In genomic region chr1:202539166-202539574, GRCh38 we compare ENCODE assay signal across 7 cellular contexts.
DNase-seq lines count a peak whose midpoint lies in the region; ATAC-seq, FAIRE-seq and TF ChIP-seq lines count a peak whose summit lies in the region.
"Not testable (repeated sequence)": the region's sequence is repeated elsewhere in the genome, so short reads cannot be mapped to it uniquely, and the experiment has no call there.

No MANE protein-coding gene starts in this region.

- WGBS in GM23248 (ENCODE audit: low coverage in 1 of 2, low lambda C conversion rate in 2 of 2, missing lambda C conversion rate in 2 of 2), 2 experiments: 3 to 4% methylated on average over 5 of the region's 5 CpGs
- WGBS in K562 (ENCODE audit: insufficient coverage, low coverage, missing lambda C conversion rate): 45% methylated on average over 5 of the region's 5 CpGs
- 0 to 3% methylated on average over 4 to 5 of the region's 5 CpGs for WGBS in esophagus squamous epithelium, 2 donors

- peaks cover 29% of the 10 kb centered on the region for H3K4me1 ChIP-seq in GM23248 (ENCODE audit: insufficient read depth)
- H3K4me1 ChIP-seq in OCI-LY3 (ENCODE audit: low read length): peaks cover 29% of the 10 kb centered on the region
- H3K4me1 ChIP-seq in K562 (replicated peaks in 1 of 2; ENCODE audit: control insufficient read depth in 2 of 2, insufficient read depth in 2 of 2, low read length in 2 of 2); muscle layer of duodenum (ENCODE audit: control insufficient read depth in 1 of 2, insufficient read depth in 2 of 2, low read length in 2 of 2): not testable (repeated sequence)
- peaks cover 5 to 24% (median 10%) of the 10 kb centered on the region in 3 donors for H3K4me1 ChIP-seq in esophagus squamous epithelium

- not testable (repeated sequence) for H3K36me3 ChIP-seq in GM23248 (ENCODE audit: low read depth); OCI-LY3 (replicated peaks; ENCODE audit: low read depth, low read length); K562 (ENCODE audit: control insufficient read depth, insufficient read depth, low read length); esophagus squamous epithelium; muscle layer of duodenum (ENCODE audit: control insufficient read depth in 1 of 2, insufficient read depth in 2 of 2, low read length in 2 of 2)

- H3K9me3 ChIP-seq in GM23248 (ENCODE audit: low read depth); OCI-LY3 (ENCODE audit: insufficient read depth, low read length); K562 (replicated peaks; ENCODE audit: control insufficient read depth, insufficient read depth, low read depth, low read length); esophagus squamous epithelium; muscle layer of duodenum (ENCODE audit: control insufficient read depth in 1 of 2, low read length in 2 of 2): not testable (repeated sequence)

- POLR2A ChIA-PET in K562 (lab: Yijun Ruan, JAX): not testable (repeated sequence)

- DNase-seq in GM23248 (peak; percentile 82), iPS-NIHi11 (ENCODE audit: low spot score) (peak; percentile 8)
- not testable (repeated sequence) for DNase-seq in K562 (ENCODE audit: extremely low read depth in 1 of 4, low spot score in 3 of 4); esophagus squamous epithelium (lab: John Stamatoyannopoulos, UW)

- H3K4me3 ChIP-seq in GM23248 (peak overlapping the region; percentile 69), OCI-LY3 (ENCODE audit: low read length) (peak overlapping the region; percentile 44), esophagus squamous epithelium (peak overlapping the region; percentile 19 to 63 (median 45)), muscle layer of duodenum (ENCODE audit: low read depth in 1 of 2, low read length in 2 of 2) (peak overlapping the region; percentile 64 to 70), skin epidermis (peak overlapping the region in 5 of 7 experiments; percentile 15 to 44 (median 26))
- H3K4me3 ChIP-seq in K562: not testable (repeated sequence)

- in situ Hi-C loops in GM23248 (cut with MboI); K562 (cut with MboI): not testable (repeated sequence)

- TF ChIP-seq EP300 in K562 (IDR thresholded peaks at IDR 0.05; ENCODE audit: low read length): not testable (repeated sequence)

- not testable (repeated sequence) for TF ChIP-seq POLR2A in K562 (conservative IDR thresholded peaks at IDR 0.05)
- TF ChIP-seq POLR2A in esophagus squamous epithelium (IDR thresholded peaks at IDR 0.05): peak in 2 of 4 donors; percentile 55 to 59

- H3K4me2 ChIP-seq in GM23248 (ENCODE audit: unreplicated experiment): peak overlapping the region; percentile 96
- H3K4me2 ChIP-seq in OCI-LY3 (ENCODE audit: low read length): peak overlapping the region; percentile 81
- not testable (repeated sequence) for H3K4me2 ChIP-seq in K562 (ENCODE audit: insufficient read depth, low read length)

- TF ChIP-seq CTCF in OCI-LY3 (IDR thresholded peaks at IDR 0.05; ENCODE audit: low read depth, low read length); K562 (IDR thresholded peaks at IDR 0.05 in 2 of 3, conservative IDR thresholded peaks at IDR 0.05 in 1 of 3; ENCODE audit: insufficient read depth in 2 of 3, low read depth in 1 of 3, low read length in 3 of 3); esophagus squamous epithelium (IDR thresholded peaks at IDR 0.05): not testable (repeated sequence)

- H3K9ac ChIP-seq in GM23248 (peak overlapping the region; percentile 69), OCI-LY3 (ENCODE audit: low read length) (peak overlapping the region; percentile 11; the same call in 1 of the 2 replicates)
- H3K9ac ChIP-seq in K562 (ENCODE audit: insufficient read depth in 1 of 2, low read depth in 2 of 2, low read length in 2 of 2): not testable (repeated sequence)

- not testable (repeated sequence) for H3K9me2 ChIP-seq in GM23248 (ENCODE audit: insufficient read depth)

- FAIRE-seq in K562 (lab: Jason Lieb, UNC): not testable (repeated sequence)

- H2AFZ ChIP-seq in GM23248: peak overlapping the region; percentile 63
- H2AFZ ChIP-seq in OCI-LY3 (ENCODE audit: low read depth, low read length); K562 (ENCODE audit: low read depth, low read length): not testable (repeated sequence)

- ATAC-seq in K562: peak; percentile 26; the same call in 1 of the 3 replicates

- not testable (repeated sequence) for BruUV-seq in K562 (replicated peaks; lab: Mats Ljungman, UMichigan)

- H4K20me1 ChIP-seq in GM23248 (ENCODE audit: insufficient read depth); OCI-LY3 (ENCODE audit: insufficient read depth, low read length); K562 (replicated peaks; ENCODE audit: control insufficient read depth, insufficient read depth, low read length): not testable (repeated sequence)

- intact Hi-C loops in K562 (cut with micrococcal nuclease); esophagus squamous epithelium (cut with DNase I): not testable (repeated sequence)

- not testable (repeated sequence) for TF ChIP-seq RAD21 in K562 (CRISPR knock-in tag; conservative IDR thresholded peaks at IDR 0.05 in 1 of 2, IDR thresholded peaks at IDR 0.05 in 1 of 2)

- CTCF ChIA-PET in K562 (lab: Yijun Ruan, JAX; ENCODE audit: low intra/inter-chr PET ratio): not testable (repeated sequence)

- H3K27ac ChIP-seq in GM23248: peak overlapping the region; percentile 64
- peak overlapping the region; percentile 49 for H3K27ac ChIP-seq in OCI-LY3 (ENCODE audit: low read length)
- H3K27ac ChIP-seq in K562 (ENCODE audit: extremely low read depth, low read depth, low read length): not testable (repeated sequence)
- peak overlapping the region; percentile 72 to 89 (median 84) for H3K27ac ChIP-seq in esophagus squamous epithelium
- peak overlapping the region; percentile 97 for H3K27ac ChIP-seq in muscle layer of duodenum (ENCODE audit: low read length)
- peak overlapping the region in 18 of 21 experiments; percentile 44 to 87 (median 72) for H3K27ac ChIP-seq in skin epidermis

- not testable (repeated sequence) for H3K79me2 ChIP-seq in GM23248 (ENCODE audit: insufficient read depth); OCI-LY3 (ENCODE audit: low read length); K562 (ENCODE audit: control insufficient read depth, insufficient read depth, low read length)

- not testable (repeated sequence) for H3K9me1 ChIP-seq in K562 (ENCODE audit: control insufficient read depth, insufficient read depth, low read length)

- H3F3A ChIP-seq in GM23248 (ENCODE audit: insufficient read depth): peaks cover 29% of the 10 kb centered on the region

- H3K27me3 ChIP-seq in GM23248 (replicated peaks; ENCODE audit: insufficient read depth); OCI-LY3 (ENCODE audit: low read depth, low read length); K562 (ENCODE audit: control insufficient read depth in 2 of 2, insufficient read depth in 2 of 2, low read length in 2 of 2); esophagus squamous epithelium; muscle layer of duodenum (ENCODE audit: low read depth, low read length): not testable (repeated sequence)
